In the genomic region with DNA sequence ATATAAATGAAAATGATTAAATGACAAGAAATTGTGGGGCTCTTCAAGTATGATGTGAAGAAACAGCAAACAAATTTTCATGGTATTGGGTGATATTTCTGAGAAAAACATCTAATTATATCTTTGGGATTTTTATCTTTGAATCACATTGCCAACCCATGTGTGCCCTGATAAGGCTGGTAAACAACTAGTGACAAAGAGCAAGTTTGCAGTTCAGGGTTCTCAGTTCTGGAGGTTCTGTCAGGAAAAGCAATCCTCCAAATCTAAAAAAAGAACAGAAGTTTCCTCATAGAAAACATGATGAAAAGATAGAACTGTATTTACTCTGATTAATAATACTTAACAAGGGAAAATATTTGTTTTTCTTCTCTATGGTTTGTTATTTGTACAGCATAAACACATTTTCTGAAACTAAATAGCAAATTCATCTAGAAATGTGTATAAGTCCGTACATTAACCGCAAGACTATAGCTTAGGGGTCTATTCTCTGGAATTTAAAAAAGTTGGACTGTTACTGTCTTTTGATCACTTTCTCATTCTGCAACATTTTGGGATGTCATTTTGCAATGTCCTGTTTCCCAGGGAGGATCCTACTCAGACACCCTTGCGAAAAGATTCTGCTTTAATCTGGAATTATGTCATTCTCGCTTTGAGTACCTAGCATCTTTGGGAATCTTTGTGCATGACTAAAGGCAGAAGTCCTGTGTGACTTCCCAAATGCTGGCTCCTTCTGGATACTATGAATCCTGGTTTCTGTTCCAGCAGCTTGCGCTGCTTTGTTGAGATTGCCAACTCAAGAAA, we compare ENCODE assay signal across 1 cellular context.
A peak's percentile ranks its signal among the peaks of the same experiment; 100 is the strongest.
TF ChIP-seq lines count a peak whose summit lies in the region.

No MANE protein-coding gene starts in this region.

TF ChIP-seq in HepG2, 621 proteins besides CTCF, POLR2A, EP300 and RAD21 (continued from another document and continues in another):
- no peak for TF ChIP-seq HNRNPH1 (optimal IDR thresholded peaks at IDR 0.05; ENCODE audit: low read depth, low read length)
- TF ChIP-seq PAXIP1 (CRISPR knock-in tag; conservative IDR thresholded peaks at IDR 0.05): peak; percentile 86
- no peak for TF ChIP-seq CREB1 (IDR thresholded peaks at IDR 0.05)
- no peak for TF ChIP-seq CREB1 (CRISPR knock-in tag; IDR thresholded peaks at IDR 0.05)
- no peak for TF ChIP-seq SUZ12 (IDR thresholded peaks at IDR 0.05; ENCODE audit: low read depth, low read length)
- no peak for TF ChIP-seq NCOA5 (CRISPR knock-in tag; IDR thresholded peaks at IDR 0.05)
- peak; percentile 62 for TF ChIP-seq TCF7 (IDR thresholded peaks at IDR 0.05; ENCODE audit: low read depth)
- no peak for TF ChIP-seq ZFP1 (CRISPR knock-in tag; IDR thresholded peaks at IDR 0.05)
- TF ChIP-seq MATR3 (CRISPR knock-in tag; IDR thresholded peaks at IDR 0.05): no peak
- no peak for TF ChIP-seq TFDP2 (CRISPR knock-in tag; IDR thresholded peaks at IDR 0.05)
- no peak for TF ChIP-seq ZFAT (CRISPR knock-in tag; conservative IDR thresholded peaks at IDR 0.05)
- TF ChIP-seq SMAD3 (CRISPR knock-in tag; IDR thresholded peaks at IDR 0.05): 0 out of 2 replicates have a peak, but pooled peaks have one; percentile 16
- TF ChIP-seq NFE2L2 (IDR thresholded peaks at IDR 0.05; ENCODE audit: low read length): no peak
- TF ChIP-seq ZNF484 (CRISPR knock-in tag; IDR thresholded peaks at IDR 0.05; ENCODE audit: borderline replicate concordance, low read depth): no peak
- TF ChIP-seq CEBPB (IDR thresholded peaks at IDR 0.05; ENCODE audit: borderline replicate concordance, low read depth, low read length): no peak
- no peak for TF ChIP-seq ZNF652 (CRISPR knock-in tag; IDR thresholded peaks at IDR 0.05; ENCODE audit: borderline replicate concordance, low read depth)
- TF ChIP-seq KAT8 (CRISPR knock-in tag; IDR thresholded peaks at IDR 0.05): peak; percentile 21; the same call in 1 of the 2 replicates
- no peak for TF ChIP-seq ELK4 (CRISPR knock-in tag; IDR thresholded peaks at IDR 0.05; ENCODE audit: borderline replicate concordance)
- peak; percentile 25; the same call in 1 of the 2 replicates for TF ChIP-seq MIER3 (CRISPR knock-in tag; IDR thresholded peaks at IDR 0.05; ENCODE audit: borderline replicate concordance)
- TF ChIP-seq PPARG (CRISPR knock-in tag; conservative IDR thresholded peaks at IDR 0.05): peak; percentile 41; the same call in 1 of the 2 replicates
- TF ChIP-seq, protein P1, sequence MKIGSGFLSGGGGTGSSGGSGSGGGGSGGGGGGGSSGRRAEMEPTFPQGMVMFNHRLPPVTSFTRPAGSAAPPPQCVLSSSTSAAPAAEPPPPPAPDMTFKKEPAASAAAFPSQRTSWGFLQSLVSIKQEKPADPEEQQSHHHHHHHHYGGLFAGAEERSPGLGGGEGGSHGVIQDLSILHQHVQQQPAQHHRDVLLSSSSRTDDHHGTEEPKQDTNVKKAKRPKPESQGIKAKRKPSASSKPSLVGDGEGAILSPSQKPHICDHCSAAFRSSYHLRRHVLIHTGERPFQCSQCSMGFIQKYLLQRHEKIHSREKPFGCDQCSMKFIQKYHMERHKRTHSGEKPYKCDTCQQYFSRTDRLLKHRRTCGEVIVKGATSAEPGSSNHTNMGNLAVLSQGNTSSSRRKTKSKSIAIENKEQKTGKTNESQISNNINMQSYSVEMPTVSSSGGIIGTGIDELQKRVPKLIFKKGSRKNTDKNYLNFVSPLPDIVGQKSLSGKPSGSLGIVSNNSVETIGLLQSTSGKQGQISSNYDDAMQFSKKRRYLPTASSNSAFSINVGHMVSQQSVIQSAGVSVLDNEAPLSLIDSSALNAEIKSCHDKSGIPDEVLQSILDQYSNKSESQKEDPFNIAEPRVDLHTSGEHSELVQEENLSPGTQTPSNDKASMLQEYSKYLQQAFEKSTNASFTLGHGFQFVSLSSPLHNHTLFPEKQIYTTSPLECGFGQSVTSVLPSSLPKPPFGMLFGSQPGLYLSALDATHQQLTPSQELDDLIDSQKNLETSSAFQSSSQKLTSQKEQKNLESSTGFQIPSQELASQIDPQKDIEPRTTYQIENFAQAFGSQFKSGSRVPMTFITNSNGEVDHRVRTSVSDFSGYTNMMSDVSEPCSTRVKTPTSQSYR (CRISPR knock-in tag; IDR thresholded peaks at IDR 0.05; ENCODE audit: borderline replicate concordance): no peak
- TF ChIP-seq KDM5A (IDR thresholded peaks at IDR 0.05; ENCODE audit: borderline replicate concordance, low read length): no peak
- no peak for TF ChIP-seq ZNF546 (CRISPR knock-in tag; conservative IDR thresholded peaks at IDR 0.05)
- TF ChIP-seq, protein P2, sequence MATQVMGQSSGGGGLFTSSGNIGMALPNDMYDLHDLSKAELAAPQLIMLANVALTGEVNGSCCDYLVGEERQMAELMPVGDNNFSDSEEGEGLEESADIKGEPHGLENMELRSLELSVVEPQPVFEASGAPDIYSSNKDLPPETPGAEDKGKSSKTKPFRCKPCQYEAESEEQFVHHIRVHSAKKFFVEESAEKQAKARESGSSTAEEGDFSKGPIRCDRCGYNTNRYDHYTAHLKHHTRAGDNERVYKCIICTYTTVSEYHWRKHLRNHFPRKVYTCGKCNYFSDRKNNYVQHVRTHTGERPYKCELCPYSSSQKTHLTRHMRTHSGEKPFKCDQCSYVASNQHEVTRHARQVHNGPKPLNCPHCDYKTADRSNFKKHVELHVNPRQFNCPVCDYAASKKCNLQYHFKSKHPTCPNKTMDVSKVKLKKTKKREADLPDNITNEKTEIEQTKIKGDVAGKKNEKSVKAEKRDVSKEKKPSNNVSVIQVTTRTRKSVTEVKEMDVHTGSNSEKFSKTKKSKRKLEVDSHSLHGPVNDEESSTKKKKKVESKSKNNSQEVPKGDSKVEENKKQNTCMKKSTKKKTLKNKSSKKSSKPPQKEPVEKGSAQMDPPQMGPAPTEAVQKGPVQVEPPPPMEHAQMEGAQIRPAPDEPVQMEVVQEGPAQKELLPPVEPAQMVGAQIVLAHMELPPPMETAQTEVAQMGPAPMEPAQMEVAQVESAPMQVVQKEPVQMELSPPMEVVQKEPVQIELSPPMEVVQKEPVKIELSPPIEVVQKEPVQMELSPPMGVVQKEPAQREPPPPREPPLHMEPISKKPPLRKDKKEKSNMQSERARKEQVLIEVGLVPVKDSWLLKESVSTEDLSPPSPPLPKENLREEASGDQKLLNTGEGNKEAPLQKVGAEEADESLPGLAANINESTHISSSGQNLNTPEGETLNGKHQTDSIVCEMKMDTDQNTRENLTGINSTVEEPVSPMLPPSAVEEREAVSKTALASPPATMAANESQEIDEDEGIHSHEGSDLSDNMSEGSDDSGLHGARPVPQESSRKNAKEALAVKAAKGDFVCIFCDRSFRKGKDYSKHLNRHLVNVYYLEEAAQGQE (IDR thresholded peaks at IDR 0.05; ENCODE audit: borderline replicate concordance in 1 of 2, low read depth in 1 of 2, low read length in 2 of 2): no peak
- TF ChIP-seq, protein P3, sequence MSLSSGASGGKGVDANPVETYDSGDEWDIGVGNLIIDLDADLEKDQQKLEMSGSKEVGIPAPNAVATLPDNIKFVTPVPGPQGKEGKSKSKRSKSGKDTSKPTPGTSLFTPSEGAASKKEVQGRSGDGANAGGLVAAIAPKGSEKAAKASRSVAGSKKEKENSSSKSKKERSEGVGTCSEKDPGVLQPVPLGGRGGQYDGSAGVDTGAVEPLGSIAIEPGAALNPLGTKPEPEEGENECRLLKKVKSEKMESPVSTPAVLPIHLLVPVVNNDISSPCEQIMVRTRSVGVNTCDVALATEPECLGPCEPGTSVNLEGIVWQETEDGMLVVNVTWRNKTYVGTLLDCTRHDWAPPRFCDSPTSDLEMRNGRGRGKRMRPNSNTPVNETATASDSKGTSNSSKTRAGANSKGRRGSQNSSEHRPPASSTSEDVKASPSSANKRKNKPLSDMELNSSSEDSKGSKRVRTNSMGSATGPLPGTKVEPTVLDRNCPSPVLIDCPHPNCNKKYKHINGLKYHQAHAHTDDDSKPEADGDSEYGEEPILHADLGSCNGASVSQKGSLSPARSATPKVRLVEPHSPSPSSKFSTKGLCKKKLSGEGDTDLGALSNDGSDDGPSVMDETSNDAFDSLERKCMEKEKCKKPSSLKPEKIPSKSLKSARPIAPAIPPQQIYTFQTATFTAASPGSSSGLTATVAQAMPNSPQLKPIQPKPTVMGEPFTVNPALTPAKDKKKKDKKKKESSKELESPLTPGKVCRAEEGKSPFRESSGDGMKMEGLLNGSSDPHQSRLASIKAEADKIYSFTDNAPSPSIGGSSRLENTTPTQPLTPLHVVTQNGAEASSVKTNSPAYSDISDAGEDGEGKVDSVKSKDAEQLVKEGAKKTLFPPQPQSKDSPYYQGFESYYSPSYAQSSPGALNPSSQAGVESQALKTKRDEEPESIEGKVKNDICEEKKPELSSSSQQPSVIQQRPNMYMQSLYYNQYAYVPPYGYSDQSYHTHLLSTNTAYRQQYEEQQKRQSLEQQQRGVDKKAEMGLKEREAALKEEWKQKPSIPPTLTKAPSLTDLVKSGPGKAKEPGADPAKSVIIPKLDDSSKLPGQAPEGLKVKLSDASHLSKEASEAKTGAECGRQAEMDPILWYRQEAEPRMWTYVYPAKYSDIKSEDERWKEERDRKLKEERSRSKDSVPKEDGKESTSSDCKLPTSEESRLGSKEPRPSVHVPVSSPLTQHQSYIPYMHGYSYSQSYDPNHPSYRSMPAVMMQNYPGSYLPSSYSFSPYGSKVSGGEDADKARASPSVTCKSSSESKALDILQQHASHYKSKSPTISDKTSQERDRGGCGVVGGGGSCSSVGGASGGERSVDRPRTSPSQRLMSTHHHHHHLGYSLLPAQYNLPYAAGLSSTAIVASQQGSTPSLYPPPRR (CRISPR knock-in tag; IDR thresholded peaks at IDR 0.05; ENCODE audit: borderline replicate concordance): peak; percentile 17; the same call in 1 of the 2 replicates
- TF ChIP-seq MAZ (IDR thresholded peaks at IDR 0.05; ENCODE audit: borderline replicate concordance, low read depth, low read length): no peak
- TF ChIP-seq MAZ (CRISPR knock-in tag; IDR thresholded peaks at IDR 0.05; ENCODE audit: low read depth): no peak
- TF ChIP-seq, protein P4, sequence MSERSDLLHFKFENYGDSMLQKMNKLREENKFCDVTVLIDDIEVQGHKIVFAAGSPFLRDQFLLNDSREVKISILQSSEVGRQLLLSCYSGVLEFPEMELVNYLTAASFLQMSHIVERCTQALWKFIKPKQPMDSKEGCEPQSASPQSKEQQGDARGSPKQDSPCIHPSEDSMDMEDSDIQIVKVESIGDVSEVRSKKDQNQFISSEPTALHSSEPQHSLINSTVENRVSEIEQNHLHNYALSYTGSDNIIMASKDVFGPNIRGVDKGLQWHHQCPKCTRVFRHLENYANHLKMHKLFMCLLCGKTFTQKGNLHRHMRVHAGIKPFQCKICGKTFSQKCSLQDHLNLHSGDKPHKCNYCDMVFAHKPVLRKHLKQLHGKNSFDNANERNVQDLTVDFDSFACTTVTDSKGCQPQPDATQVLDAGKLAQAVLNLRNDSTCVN (CRISPR knock-in tag; IDR thresholded peaks at IDR 0.05; ENCODE audit: borderline replicate concordance): peak; percentile 95
- TF ChIP-seq RFXANK (CRISPR knock-in tag; IDR thresholded peaks at IDR 0.05): no peak
- no peak for TF ChIP-seq ZNF704 (CRISPR knock-in tag; IDR thresholded peaks at IDR 0.05; ENCODE audit: borderline replicate concordance)
- TF ChIP-seq ATF4 (CRISPR knock-in tag; IDR thresholded peaks at IDR 0.05): peak in 1 of 2 experiments; percentile 32; a peak in 1 of 4 replicates
- no peak for TF ChIP-seq ZNF354B (CRISPR knock-in tag; IDR thresholded peaks at IDR 0.05)
- TF ChIP-seq SALL1 (CRISPR knock-in tag; IDR thresholded peaks at IDR 0.05): peak; percentile 65; the same call in 1 of the 2 replicates
